In the genomic region with DNA sequence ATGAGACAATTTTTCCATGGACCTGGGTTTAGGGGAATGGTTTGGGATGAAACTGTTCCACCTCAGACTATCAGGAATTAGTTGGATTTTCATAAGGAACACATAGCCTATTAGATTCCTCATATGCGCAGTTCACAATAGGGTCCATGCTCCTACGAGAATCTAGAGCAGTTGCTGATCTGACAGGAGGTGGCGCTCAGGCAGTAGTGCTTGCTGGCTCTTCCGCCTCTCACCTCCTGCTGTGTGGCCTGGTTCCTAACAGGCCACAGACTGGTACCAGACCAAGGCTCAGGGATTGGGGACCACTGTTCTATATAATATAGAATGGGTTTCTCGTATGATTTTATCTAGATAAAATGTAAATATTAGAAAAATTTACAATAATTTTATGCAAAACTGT, we compare ENCODE assay signal across 29 cellular contexts.
DNase-seq lines count a peak whose midpoint lies in the region; ATAC-seq and TF ChIP-seq lines count a peak whose summit lies in the region.
"Had no signal": no experiment of that assay in that cellular context is flagged by ENCODE, and none has a peak within 500 bp of the region (broad histone marks: within the 10 kb centered on the region; RNA-seq: fewer than 3 reads in every experiment).

No MANE protein-coding gene starts in this region.

- H3K27me3 Mint-ChIP-seq in endodermal cell (ENCODE audit: insufficient read depth) (no peaks in the 10 kb centered on the region), neural progenitor cell (ENCODE audit: insufficient read depth, low read depth) (no peaks in the 10 kb centered on the region)
- H3K27me3 Mint-ChIP-seq: activated naive CD8-positive, alpha-beta T cell; activated T-helper 17 cell treated with anti-CD3 and anti-CD28 coated beads, Interleukin-2, amount 50 U/mL, for 72 hours; memory B cell; stimulated activated naive B cell treated with anti-CD40 and anti-IgM and Interleukin-4, amounts not matched to agents 10 μg/mL and 1 μg/mL and 100 μg/mL, for 72 hours had no signal

- H3K79me2 ChIP-seq in OCI-LY1 (ENCODE audit: insufficient read depth, low read length) (no peaks in the 10 kb centered on the region), neural progenitor cell (ENCODE audit: low read depth) (no peaks in the 10 kb centered on the region)

- H2AFZ ChIP-seq in OCI-LY1 (ENCODE audit: low read length) (no peak overlapping the region), neural progenitor cell (replicated peaks) (no peak overlapping the region)

- peak; percentile 17; the same call in 1 of the 2 replicates for TF ChIP-seq CTCF in OCI-LY1 (IDR thresholded peaks at IDR 0.05; ENCODE audit: low read length)
- peak; percentile 71 for TF ChIP-seq CTCF in endodermal cell (conservative IDR thresholded peaks at IDR 0.05)
- TF ChIP-seq CTCF in neural progenitor cell (IDR thresholded peaks at IDR 0.05) = peak; percentile 46
- TF ChIP-seq CTCF in brain microvascular endothelial cell (IDR thresholded peaks at IDR 0.05; ENCODE audit: low read depth, low read length, missing control alignments) = no peak

- H3K4me1 Mint-ChIP-seq in endodermal cell (no peaks in the 10 kb centered on the region), neural progenitor cell (no peaks in the 10 kb centered on the region)
- H3K4me1 Mint-ChIP-seq: activated T-helper 17 cell treated with anti-CD3 and anti-CD28 coated beads, Interleukin-2, amount 50 U/mL, for 72 hours; memory B cell; stimulated activated naive B cell treated with anti-CD40 and anti-IgM and Interleukin-4, amounts not matched to agents 10 μg/mL and 1 μg/mL and 100 μg/mL, for 72 hours had no signal

- 86 to 92% methylated on average over 2 to 4 of the region's 5 CpGs for WGBS in endodermal cell (ENCODE audit: insufficient coverage in 1 of 2, insufficient read length in 1 of 2), 2 experiments

- H3K27ac Mint-ChIP-seq in endodermal cell (no peak overlapping the region), neural progenitor cell (no peak overlapping the region)
- H3K27ac Mint-ChIP-seq: activated naive CD8-positive, alpha-beta T cell; activated T-helper 17 cell treated with anti-CD3 and anti-CD28 coated beads, Interleukin-2, amount 50 U/mL, for 72 hours; memory B cell; stimulated activated naive B cell treated with anti-CD40 and anti-IgM and Interleukin-4, amounts not matched to agents 10 μg/mL and 1 μg/mL and 100 μg/mL, for 72 hours had no signal

- H3K27me3 ChIP-seq in OCI-LY1 (ENCODE audit: insufficient read depth, low read length) = no peaks in the 10 kb centered on the region
- no peaks in the 10 kb centered on the region for H3K27me3 ChIP-seq in endodermal cell (ENCODE audit: control insufficient read depth, insufficient read depth, low read length, poor library complexity, severe bottlenecking)
- H3K27me3 ChIP-seq in neural progenitor cell = no peaks in the 10 kb centered on the region
- no peaks in the 10 kb centered on the region for H3K27me3 ChIP-seq in brain microvascular endothelial cell (replicated peaks)
- H3K27me3 ChIP-seq: esophagus muscularis mucosa, gastrocnemius medialis had no signal

- no peak overlapping the region for H3K4me3 Mint-ChIP-seq in endodermal cell
- H3K4me3 Mint-ChIP-seq in neural progenitor cell = no peak overlapping the region
- H3K4me3 Mint-ChIP-seq: activated naive CD8-positive, alpha-beta T cell; activated T-helper 17 cell treated with anti-CD3 and anti-CD28 coated beads, Interleukin-2, amount 50 U/mL, for 72 hours; memory B cell; stimulated activated naive B cell treated with anti-CD40 and anti-IgM and Interleukin-4, amounts not matched to agents 10 μg/mL and 1 μg/mL and 100 μg/mL, for 72 hours had no signal

- no peak for ATAC-seq in HG03469 (IDR thresholded peaks at IDR 0.05; ENCODE audit: unreplicated experiment)
- ATAC-seq: activated T-helper 17 cell treated with anti-CD3 and anti-CD28 coated beads, Interleukin-2, amount 50 U/mL, for 72 hours; gastrocnemius medialis; K562; left cardiac atrium; stimulated activated naive B cell treated with anti-CD40 and anti-IgM and Interleukin-4, amounts not matched to agents 10 μg/mL and 1 μg/mL and 100 μg/mL, for 72 hours had no signal

- H4K20me1 ChIP-seq in OCI-LY1 (ENCODE audit: insufficient read depth, low read length) (no peaks in the 10 kb centered on the region), neural progenitor cell (ENCODE audit: low read depth) (no peaks in the 10 kb centered on the region)

- no peaks in the 10 kb centered on the region for H3K9me2 ChIP-seq in OCI-LY1 (ENCODE audit: low read depth, low read length)

- no peak overlapping the region for H3K27ac ChIP-seq in OCI-LY1 (ENCODE audit: low read depth, low read length, poor library complexity, severe bottlenecking)
- H3K27ac ChIP-seq in endodermal cell (ENCODE audit: low read depth, low read length) = no peak overlapping the region
- no peak overlapping the region for H3K27ac ChIP-seq in neural progenitor cell
- no peak overlapping the region for H3K27ac ChIP-seq in brain microvascular endothelial cell
- H3K27ac ChIP-seq: esophagus muscularis mucosa, gastrocnemius medialis, thoracic aorta, VCaP had no signal

- no peak overlapping the region for H3K4me2 ChIP-seq in OCI-LY1 (ENCODE audit: low read length)
- H3K4me2 ChIP-seq in neural progenitor cell = no peak overlapping the region

- H3K36me3 Mint-ChIP-seq in endodermal cell (ENCODE audit: low read depth) = no peaks in the 10 kb centered on the region
- H3K36me3 Mint-ChIP-seq in neural progenitor cell = no peaks in the 10 kb centered on the region
- H3K36me3 Mint-ChIP-seq: activated naive CD8-positive, alpha-beta T cell; memory B cell; stimulated activated naive B cell treated with anti-CD40 and anti-IgM and Interleukin-4, amounts not matched to agents 10 μg/mL and 1 μg/mL and 100 μg/mL, for 72 hours had no signal

- in situ Hi-C loops in brain microvascular endothelial cell (cut with HindIII; ENCODE audit: low pct_ligation_motif_present, low sequenced_read_pairs) = no loop called here

- no peak overlapping the region for H3K4me3 ChIP-seq in OCI-LY1 (ENCODE audit: low read depth, low read length, poor library complexity, severe bottlenecking)
- H3K4me3 ChIP-seq in endodermal cell (ENCODE audit: low read length) = no peak overlapping the region
- no peak overlapping the region for H3K4me3 ChIP-seq in neural progenitor cell
- no peak overlapping the region for H3K4me3 ChIP-seq in brain microvascular endothelial cell (ENCODE audit: low read depth, low read length)
- H3K4me3 ChIP-seq: esophagus muscularis mucosa, gastrocnemius medialis, HAP-1, K562, thoracic aorta had no signal

- no peaks in the 10 kb centered on the region for H3K4me1 ChIP-seq in OCI-LY1 (ENCODE audit: insufficient read depth, low read length, severe bottlenecking)
- no peaks in the 10 kb centered on the region for H3K4me1 ChIP-seq in endodermal cell (ENCODE audit: control insufficient read depth, insufficient read depth, low read length)
- H3K4me1 ChIP-seq in neural progenitor cell = no peaks in the 10 kb centered on the region
- H3K4me1 ChIP-seq: esophagus muscularis mucosa, gastrocnemius medialis, HAP-1 had no signal

- no peaks in the 10 kb centered on the region for H3K9me3 ChIP-seq in OCI-LY1 (ENCODE audit: low read length)
- no peaks in the 10 kb centered on the region for H3K9me3 ChIP-seq in endodermal cell (ENCODE audit: control insufficient read depth, low read length)
- no peaks in the 10 kb centered on the region for H3K9me3 ChIP-seq in neural progenitor cell (ENCODE audit: low read depth)
- H3K9me3 ChIP-seq: esophagus muscularis mucosa, gastrocnemius medialis, HAP-1 had no signal

- peak; percentile 1 for DNase-seq in DMS 273 (lab: John Stamatoyannopoulos, UW; ENCODE audit: unreplicated experiment)
- DNase-seq in DMS 273 treated with DMSO at 0.1 percent for 48 hours (lab: John Stamatoyannopoulos, UW) = no peak
- peak; percentile 72 for DNase-seq in endodermal cell
- peak; percentile 49 for DNase-seq in neural progenitor cell (ENCODE audit: low spot score)
- no peak for DNase-seq in superior temporal gyrus (ENCODE audit: extremely low spot score)
- DNase-seq in brain microvascular endothelial cell = no peak
- DNase-seq: 8988T; activated CD8-positive, alpha-beta memory T cell treated with anti-CD3 and anti-CD28 coated beads, Interleukin-2, amount 50 U/mL, for 4 hours; cerebellar nuclear complex; effector CD8-positive, alpha-beta T cell; gastrocnemius medialis; left cardiac atrium; NCI-H1694 treated with DMSO at 0.1 percent for 48 hours; NCI-H774; SIG-M5; small intestine; stimulated activated CD4-positive, alpha-beta T cell treated with anti-CD3 and anti-CD28 coated beads, Interleukin-2, amount 100 ng/mL, for 48 hours; stimulated activated naive B cell treated with anti-CD40 and anti-IgM and Interleukin-4, amounts not matched to agents 10 μg/mL and 1 μg/mL and 100 μg/mL, for 72 hours; T-helper 2 cell had no signal

- no peaks in the 10 kb centered on the region for H3K36me3 ChIP-seq in OCI-LY1 (ENCODE audit: insufficient read depth, low read length)
- H3K36me3 ChIP-seq in endodermal cell (ENCODE audit: control insufficient read depth, insufficient read depth, low read length) = no peaks in the 10 kb centered on the region
- no peaks in the 10 kb centered on the region for H3K36me3 ChIP-seq in neural progenitor cell
- no peaks in the 10 kb centered on the region for H3K36me3 ChIP-seq in brain microvascular endothelial cell (replicated peaks)
- H3K36me3 ChIP-seq: esophagus muscularis mucosa, gastrocnemius medialis, HAP-1, thoracic aorta had no signal

- H3F3A ChIP-seq in OCI-LY1 (ENCODE audit: insufficient read depth, low read length) (no peaks in the 10 kb centered on the region), neural progenitor cell (ENCODE audit: low read depth) (no peaks in the 10 kb centered on the region)

- H3K9ac ChIP-seq in OCI-LY1 (ENCODE audit: low read length) (no peak overlapping the region), endodermal cell (ENCODE audit: extremely low read depth, low read length, poor library complexity, severe bottlenecking) (no peak overlapping the region), neural progenitor cell (no peak overlapping the region)

- peaks cover 1% of the 10 kb centered on the region for H3K9me3 Mint-ChIP-seq in endodermal cell
- peaks cover 3% of the 10 kb centered on the region for H3K9me3 Mint-ChIP-seq in neural progenitor cell

Comparison
In these comparisons a context has a peak if more than half of its experiments do, and no peak if none do; other contexts are left out.
1. DNase-seq: peak in DMS 273 (single experiment), endodermal cell (single experiment) and neural progenitor cell (single experiment); none in DMS 273 treated with DMSO at 0.1 percent for 48 hours (single experiment), superior temporal gyrus (single experiment) and brain microvascular endothelial cell (single experiment).